Comparison of ENCODE assay signal across 20 cellular contexts in genomic region chr2:241482126-241482525, GRCh38. TPM values are rescaled to one million over a fixed set of nuclear protein-coding genes. Genes with fewer than 3 reads are reported as not detected.
DNase-seq lines count a peak whose midpoint lies in the region; ATAC-seq and TF ChIP-seq lines count a peak whose summit lies in the region.
"Had no signal": no experiment of that assay in that cellular context is flagged by ENCODE, and none has a peak within 500 bp of the region (broad histone marks: within the 10 kb centered on the region; RNA-seq: fewer than 3 reads in every experiment).

No MANE protein-coding gene starts in this region.

- peaks cover 5% of the 10 kb centered on the region for H3K27me3 Mint-ChIP-seq in glutamatergic neuron (ENCODE audit: unreplicated experiment)
- H3K27me3 Mint-ChIP-seq: B cell had no signal

- H3K36me3 ChIP-seq in WERI-Rb-1 (peaks cover 45% of the 10 kb centered on the region), osteoblast (ENCODE audit: insufficient read depth, low read length) (no peaks in the 10 kb centered on the region)

- peaks cover 12% of the 10 kb centered on the region for H3K9me3 Mint-ChIP-seq in glutamatergic neuron (ENCODE audit: unreplicated experiment)
- H3K9me3 Mint-ChIP-seq: CD4-positive, alpha-beta T cell; CD8-positive, alpha-beta T cell had no signal

- no peaks in the 10 kb centered on the region for H3K4me1 ChIP-seq in osteoblast (ENCODE audit: insufficient read depth, low read length)
- H3K4me1 ChIP-seq: A549, Caco-2 had no signal

- H3K9me3 ChIP-seq in WERI-Rb-1 (ENCODE audit: severe bottlenecking) (no peaks in the 10 kb centered on the region), osteoblast (ENCODE audit: low read depth, low read length) (no peaks in the 10 kb centered on the region)
- H3K9me3 ChIP-seq: A549; BLaER1 treated with 17β-estradiol and CSF1 and Interleukin-3, amounts not matched to agents 10 nM and 100 nM; Caco-2 had no signal

- H3K4me3 Mint-ChIP-seq in glutamatergic neuron (ENCODE audit: unreplicated experiment), result peak overlapping the region; percentile 69
- H3K4me3 Mint-ChIP-seq: B cell; CD4-positive, alpha-beta T cell; CD8-positive, alpha-beta T cell had no signal

- peak; percentile 26 for DNase-seq in Right ventricle myocardium inferior (ENCODE audit: missing footprints)
- no peak for DNase-seq in Right ventricle myocardium superior
- DNase-seq in WERI-Rb-1, result no peak
- no peak for DNase-seq in glutamatergic neuron
- peak; percentile 74 for DNase-seq in osteoblast (ENCODE audit: insufficient read length, low spot score, missing footprints)
- DNase-seq in stimulated activated CD4-positive, alpha-beta T cell treated with anti-CD3 and anti-CD28 coated beads, Interleukin-2, amount 100 ng/mL, for 48 hours, result no peak
- DNase-seq in NCI-H2171 (lab: John Stamatoyannopoulos, UW), result no peak
- DNase-seq: AML-193; Caco-2; Calu3; CD4-positive, alpha-beta T cell; CD8-positive, alpha-beta T cell; DMS79 treated with DMSO at 0.1 percent for 48 hours; GF-D8 had no signal

- peak overlapping the region; percentile 61 for H3K27ac ChIP-seq in WERI-Rb-1
- H3K27ac ChIP-seq in osteoblast (ENCODE audit: low read depth, low read length), result no peak overlapping the region
- H3K27ac ChIP-seq: 22Rv1; A549; BLaER1 treated with 17β-estradiol and CSF1 and Interleukin-3, amounts not matched to agents 10 nM and 100 nM; C4-2B had no signal

- H3K79me2 ChIP-seq in osteoblast (ENCODE audit: insufficient read depth, low read length), result no peaks in the 10 kb centered on the region

- H3K27me3 ChIP-seq in WERI-Rb-1 (ENCODE audit: insufficient read depth, low read depth, severe bottlenecking), result no peaks in the 10 kb centered on the region
- H3K27me3 ChIP-seq in osteoblast (ENCODE audit: insufficient read depth, low read length), result no peaks in the 10 kb centered on the region
- H3K27me3 ChIP-seq: BLaER1 treated with 17β-estradiol and CSF1 and Interleukin-3, amounts not matched to agents 10 nM and 100 nM had no signal

- no peak for TF ChIP-seq CTCF in WERI-Rb-1 (IDR thresholded peaks at IDR 0.05; ENCODE audit: low read depth, low read length)
- no peak for TF ChIP-seq CTCF in glutamatergic neuron (IDR thresholded peaks at IDR 0.05; ENCODE audit: partially characterized antibody, unreplicated experiment)
- TF ChIP-seq CTCF in osteoblast (IDR thresholded peaks at IDR 0.05; ENCODE audit: extremely low read depth, low read depth, low read length), result no peak

- H2AFZ ChIP-seq in osteoblast (ENCODE audit: low read length), result no peak overlapping the region

- H3K27ac Mint-ChIP-seq in glutamatergic neuron (ENCODE audit: unreplicated experiment), result peak overlapping the region; percentile 8
- H3K27ac Mint-ChIP-seq: B cell; CD4-positive, alpha-beta T cell; CD8-positive, alpha-beta T cell had no signal

- H3K4me3 ChIP-seq in WERI-Rb-1 (ENCODE audit: low read depth, low read length) (no peak overlapping the region), osteoblast (ENCODE audit: insufficient read depth, low read length) (no peak overlapping the region)
- H3K4me3 ChIP-seq: A549; BLaER1 treated with 17β-estradiol and CSF1 and Interleukin-3, amounts not matched to agents 10 nM and 100 nM had no signal

- intact Hi-C loops in Right ventricle myocardium inferior (cut with DNase I), result no loop called here
- intact Hi-C loops in Right ventricle myocardium superior (cut with DNase I), result no loop called here

- ATAC-seq in Right ventricle myocardium inferior (no peak), Right ventricle myocardium superior (ENCODE audit: poor library complexity) (no peak), SK-N-SH treated with all-trans-retinoic acid at 6 μM for 48 hours (no peak)
- ATAC-seq: CD8-positive, alpha-beta T cell had no signal

- H3K36me3 Mint-ChIP-seq in glutamatergic neuron (ENCODE audit: unreplicated experiment), result no peaks in the 10 kb centered on the region

- H3K4me2 ChIP-seq in osteoblast (ENCODE audit: insufficient read depth, low read length), result no peak overlapping the region
- H3K4me2 ChIP-seq: A549 had no signal

- peaks cover 2% of the 10 kb centered on the region for H4K20me1 ChIP-seq in osteoblast (ENCODE audit: insufficient read depth, low read length)

- peaks cover 13% of the 10 kb centered on the region for H3K4me1 Mint-ChIP-seq in glutamatergic neuron (ENCODE audit: low read depth, unreplicated experiment)
- H3K4me1 Mint-ChIP-seq: B cell had no signal

TF ChIP-seq in SK-N-SH treated with all-trans-retinoic acid at 6 μM for 48 hours, 23 proteins besides CTCF, POLR2A, EP300 and RAD21:
- TF ChIP-seq ARNTL (CRISPR knock-in tag; IDR thresholded peaks at IDR 0.05; ENCODE audit: borderline replicate concordance, low read depth) (no peak), ESRRG (CRISPR knock-in tag; IDR thresholded peaks at IDR 0.05) (no peak), ZNF565 (CRISPR knock-in tag; conservative IDR thresholded peaks at IDR 0.05; ENCODE audit: low read depth) (no peak), TOX (CRISPR knock-in tag; IDR thresholded peaks at IDR 0.05; ENCODE audit: borderline replicate concordance) (no peak)

RNA-seq across cellular contexts. Expression of gene STK25, which starts 26.3 kb away (rescaled TPM):
- total RNA-seq in Right ventricle myocardium inferior (97.4 TPM), Right ventricle myocardium superior (85.9 TPM), glutamatergic neuron (ENCODE audit: unreplicated experiment) (347 TPM), osteoblast (189 and 227 TPM in 2 replicates)

Comparison
In these comparisons a context has a peak if more than half of its experiments do, and no peak if none do; other contexts are left out.
1. DNase-seq: peak in Right ventricle myocardium inferior (single experiment) and osteoblast (single experiment); none in Right ventricle myocardium superior (single experiment), WERI-Rb-1 (single experiment), glutamatergic neuron (single experiment), stimulated activated CD4-positive, alpha-beta T cell treated with anti-CD3 and anti-CD28 coated beads, Interleukin-2, amount 100 ng/mL, for 48 hours (0 of 2) and NCI-H2171 (single experiment).